In the genomic region with DNA sequence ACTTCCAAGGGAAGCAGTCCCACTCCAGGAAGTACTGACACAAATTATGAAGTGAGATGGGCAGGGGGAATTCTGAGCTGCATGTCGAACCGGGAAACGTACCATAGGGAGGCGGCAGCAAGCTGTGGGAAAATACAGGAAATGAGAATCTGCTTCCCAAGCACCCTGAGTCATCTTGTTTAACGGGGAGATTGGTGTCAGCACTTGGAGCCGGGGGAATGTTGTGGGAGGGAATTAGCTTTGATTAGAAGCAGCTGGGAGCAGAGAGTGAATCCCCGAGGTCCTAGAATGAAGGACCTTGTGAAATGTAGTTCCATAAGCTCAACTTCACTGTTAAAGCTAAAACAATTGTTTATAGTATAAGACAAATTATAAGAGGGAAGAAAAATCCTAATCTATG, we compare ENCODE assay signal across 8 cellular contexts.
A peak's percentile ranks its signal among the peaks of the same experiment; 100 is the strongest.
DNase-seq lines count a peak whose midpoint lies in the region; ATAC-seq and TF ChIP-seq lines count a peak whose summit lies in the region.
"Had no signal": no experiment of that assay in that cellular context is flagged by ENCODE, and none has a peak within 500 bp of the region (broad histone marks: within the 10 kb centered on the region; RNA-seq: fewer than 3 reads in every experiment).

No MANE protein-coding gene starts in this region.

- H3K4me1 Mint-ChIP-seq in activated T-helper 17 cell treated with anti-CD3 and anti-CD28 coated beads, Interleukin-2, amount 50 U/mL, for 72 hours = no peaks in the 10 kb centered on the region

- no peak overlapping the region for H3K4me3 Mint-ChIP-seq in activated T-helper 17 cell treated with anti-CD3 and anti-CD28 coated beads, Interleukin-2, amount 50 U/mL, for 72 hours
- H3K4me3 Mint-ChIP-seq: activated CD8-positive, alpha-beta memory T cell treated with anti-CD3 and anti-CD28 coated beads, Interleukin-2, amount 10 ng/mL, durations not matched to agents 7 days and 5 days had no signal

- ATAC-seq in HG03196 (IDR thresholded peaks at IDR 0.05; ENCODE audit: unreplicated experiment) = no peak
- no peak for ATAC-seq in activated T-helper 17 cell treated with anti-CD3 and anti-CD28 coated beads, Interleukin-2, amount 50 U/mL, for 72 hours (replicated peaks)
- ATAC-seq: activated CD8-positive, alpha-beta memory T cell treated with anti-CD3 and anti-CD28 coated beads, Interleukin-2, amount 10 ng/mL, durations not matched to agents 7 days and 5 days had no signal

- H3K36me3 Mint-ChIP-seq in activated T-helper 17 cell treated with anti-CD3 and anti-CD28 coated beads, Interleukin-2, amount 50 U/mL, for 72 hours (ENCODE audit: low read depth) = no peaks in the 10 kb centered on the region
- H3K36me3 Mint-ChIP-seq: activated CD8-positive, alpha-beta memory T cell treated with anti-CD3 and anti-CD28 coated beads, Interleukin-2, amount 10 ng/mL, durations not matched to agents 7 days and 5 days had no signal

- H3K36me3 ChIP-seq in urinary bladder (ENCODE audit: insufficient read depth) = no peaks in the 10 kb centered on the region

- WGBS in urinary bladder = 19% methylated on average over 7 of the region's 7 CpGs

- H3K4me1 ChIP-seq in urinary bladder (ENCODE audit: insufficient read depth) = no peaks in the 10 kb centered on the region

- no peak overlapping the region for H3K27ac Mint-ChIP-seq in activated T-helper 17 cell treated with anti-CD3 and anti-CD28 coated beads, Interleukin-2, amount 50 U/mL, for 72 hours
- H3K27ac Mint-ChIP-seq: activated CD8-positive, alpha-beta memory T cell treated with anti-CD3 and anti-CD28 coated beads, Interleukin-2, amount 10 ng/mL, durations not matched to agents 7 days and 5 days had no signal

- DNase-seq in LoVo (ENCODE audit: low spot score) (peak; percentile 25), dedifferentiated amniotic fluid mesenchymal stem cell (ENCODE audit: extremely low spot score) (peak; percentile 88), kidney tubule cell (ENCODE audit: low spot score) (peak; percentile 93), GM10266 (ENCODE audit: extremely low spot score) (no peak)
- DNase-seq: activated CD8-positive, alpha-beta memory T cell treated with anti-CD3 and anti-CD28 coated beads, Interleukin-2, amount 10 ng/mL, durations not matched to agents 7 days and 5 days had no signal

- H3K4me3 ChIP-seq in urinary bladder (ENCODE audit: low read depth, low read length) = no peak overlapping the region

- H3K27ac ChIP-seq in urinary bladder (ENCODE audit: low read depth) = peak overlapping the region; percentile 3

- peaks cover 51% of the 10 kb centered on the region for H3K27me3 Mint-ChIP-seq in activated T-helper 17 cell treated with anti-CD3 and anti-CD28 coated beads, Interleukin-2, amount 50 U/mL, for 72 hours

- TF ChIP-seq CTCF in GM10266 (IDR thresholded peaks at IDR 0.05; ENCODE audit: control insufficient read depth, insufficient read depth, low read depth, missing control alignments) = no peak

- H3K9me3 Mint-ChIP-seq in activated T-helper 17 cell treated with anti-CD3 and anti-CD28 coated beads, Interleukin-2, amount 50 U/mL, for 72 hours = no peaks in the 10 kb centered on the region
